Comparison of ENCODE assay signal across 8 cellular contexts in genomic region chr2:183078467-183079334, GRCh38. TPM values are rescaled to one million over a fixed set of nuclear protein-coding genes. Genes with fewer than 3 reads are reported as not detected.
DNase-seq lines count a peak whose midpoint lies in the region; ATAC-seq and TF ChIP-seq lines count a peak whose summit lies in the region.

TSS of gene DUSP19 (plus strand) at chr2:183078747. CDS start at chr2:183078934, 187 bp downstream.

- 2% methylated on average over 25 of the region's 25 CpGs for WGBS in lung, 2 donors

- H3K27me3 ChIP-seq in CD8-positive, alpha-beta T cell (ENCODE audit: insufficient read depth, low read length), result no peaks in the 10 kb centered on the region
- H3K27me3 ChIP-seq in lung (ENCODE audit: control insufficient read depth, insufficient read depth), result no peaks in the 10 kb centered on the region

- H3K4me3 Mint-ChIP-seq in CD8-positive, alpha-beta T cell, result peak within 1 kb of the TSS; percentile 94
- peak within 1 kb of the TSS; percentile 80 for H3K4me3 Mint-ChIP-seq in activated CD8-positive, alpha-beta T cell treated with anti-CD3 and anti-CD28 coated beads for 36 hours

- peak within 1 kb of the TSS; percentile 66 for H3K27ac Mint-ChIP-seq in CD8-positive, alpha-beta T cell
- H3K27ac Mint-ChIP-seq in activated CD8-positive, alpha-beta T cell treated with anti-CD3 and anti-CD28 coated beads for 36 hours, result peak within 1 kb of the TSS; percentile 43

- H3K36me3 Mint-ChIP-seq in CD8-positive, alpha-beta T cell, result peaks cover 10% of the 10 kb centered on the region
- no peaks in the 10 kb centered on the region for H3K36me3 Mint-ChIP-seq in activated CD8-positive, alpha-beta T cell treated with anti-CD3 and anti-CD28 coated beads for 36 hours (ENCODE audit: low read depth)

- DNase-seq in CD8-positive, alpha-beta T cell, result peak; percentile 61 to 85 (median 65)
- peak; percentile 97 for DNase-seq in NCI-H82 (lab: John Stamatoyannopoulos, UW)
- DNase-seq in activated CD8-positive, alpha-beta T cell treated with anti-CD3 and anti-CD28 coated beads for 36 hours, result peak; percentile 91
- DNase-seq in effector CD8-positive, alpha-beta T cell (lab: John Stamatoyannopoulos, UW), result peak; percentile 61
- DNase-seq in lung (ENCODE audit: low spot score), result peak; percentile 91
- DNase-seq in stimulated activated CD4-positive, alpha-beta T cell treated with anti-CD3 and anti-CD28 coated beads, TNF-alpha, amount 100 ng/mL, for 4 hours (ENCODE audit: low read depth in 3 of 3), result peak; percentile 58 to 75 (median 70)

- POLR2A ChIA-PET in CD8-positive, alpha-beta T cell (lab: Charles Lee), result interaction anchor here (0.6 to 1.2 kb wide), 4 partner anchors 13 to 48 kb away, joined by 3 read pairs; no protein-coding TSS in a partner anchor
- POLR2A ChIA-PET in activated CD8-positive, alpha-beta T cell treated with anti-CD3 and anti-CD28 coated beads for 36 hours (lab: Charles Lee), result interaction anchor here (0.6 to 1.6 kb wide), 3 partner anchors 14 to 838 kb away, joined by 3 read pairs; no protein-coding TSS in a partner anchor

- peak; percentile 74 for ATAC-seq in CD8-positive, alpha-beta T cell
- ATAC-seq in GM19452 (IDR thresholded peaks at IDR 0.05; ENCODE audit: unreplicated experiment) (peak; percentile 87), HG03575 (IDR thresholded peaks at IDR 0.05; ENCODE audit: extremely low read depth, insufficient number of reproducible peaks, low FRiP score, unreplicated experiment) (peak; percentile 51), lung (ENCODE audit: insufficient read depth, low FRiP score) (peak; percentile 91)
- ATAC-seq in activated CD8-positive, alpha-beta T cell treated with anti-CD3 and anti-CD28 coated beads for 36 hours, result peak; percentile 95

- no peak for TF ChIP-seq CTCF in CD8-positive, alpha-beta T cell (IDR thresholded peaks at IDR 0.05)
- no peak for TF ChIP-seq CTCF in activated CD8-positive, alpha-beta T cell treated with anti-CD3 and anti-CD28 coated beads for 36 hours (IDR thresholded peaks at IDR 0.05)
- no peak for TF ChIP-seq CTCF in lung (IDR thresholded peaks at IDR 0.05; ENCODE audit: control extremely low read depth, extremely low read depth)

- H3K27ac ChIP-seq in CD8-positive, alpha-beta T cell (ENCODE audit: low read depth, low read length), result no peak within 1 kb of the TSS
- H3K27ac ChIP-seq in lung (ENCODE audit: low read depth in 1 of 2, low read length in 1 of 2), result peak within 1 kb of the TSS; percentile 87 to 88

- H3K9me3 Mint-ChIP-seq in CD8-positive, alpha-beta T cell, result no peaks in the 10 kb centered on the region
- no peaks in the 10 kb centered on the region for H3K9me3 Mint-ChIP-seq in activated CD8-positive, alpha-beta T cell treated with anti-CD3 and anti-CD28 coated beads for 36 hours

- H3K36me3 ChIP-seq in CD8-positive, alpha-beta T cell (ENCODE audit: insufficient read depth, low read length), result no peaks in the 10 kb centered on the region
- H3K36me3 ChIP-seq in lung (ENCODE audit: control insufficient read depth in 2 of 2, insufficient read depth in 2 of 2, low read length in 2 of 2), result no peaks in the 10 kb centered on the region

- H3K27me3 Mint-ChIP-seq in CD8-positive, alpha-beta T cell (ENCODE audit: low read depth), result peaks cover 2% of the 10 kb centered on the region
- H3K27me3 Mint-ChIP-seq in activated CD8-positive, alpha-beta T cell treated with anti-CD3 and anti-CD28 coated beads for 36 hours, result peaks cover 3% of the 10 kb centered on the region

- H3K4me1 Mint-ChIP-seq in CD8-positive, alpha-beta T cell (ENCODE audit: low read depth), result peaks cover 11% of the 10 kb centered on the region
- peaks cover 6% of the 10 kb centered on the region for H3K4me1 Mint-ChIP-seq in activated CD8-positive, alpha-beta T cell treated with anti-CD3 and anti-CD28 coated beads for 36 hours (ENCODE audit: low read depth)

- H3K4me1 ChIP-seq in CD8-positive, alpha-beta T cell (ENCODE audit: insufficient read depth, low read length), result peaks cover 7% of the 10 kb centered on the region
- peaks cover 0 to 1% of the 10 kb centered on the region in 2 donors for H3K4me1 ChIP-seq in lung (ENCODE audit: control insufficient read depth in 2 of 2, insufficient read depth in 2 of 2, low read length in 2 of 2)

- intact Hi-C loops in CD8-positive, alpha-beta T cell (cut with DNase I, micrococcal nuclease), result loop anchor here (1.0 kb wide), 3 partner anchors 40 to 46 kb away; partner anchors contain the start of genes NUP35 (in 2 of the 2) and NCKAP1 (in 1 of the 2)
- intact Hi-C loops in activated CD8-positive, alpha-beta T cell treated with anti-CD3 and anti-CD28 coated beads for 36 hours (cut with micrococcal nuclease), result no loop called here

- CTCF ChIA-PET in CD8-positive, alpha-beta T cell (lab: Charles Lee), result interaction anchor here (0.7 to 0.8 kb wide), 3 partner anchors 10 to 39 kb away, joined by 3 to 4 read pairs (median 3); no protein-coding TSS in a partner anchor
- CTCF ChIA-PET in activated CD8-positive, alpha-beta T cell treated with anti-CD3 and anti-CD28 coated beads for 36 hours (lab: Charles Lee), result interaction anchor here (0.6 to 1.8 kb wide), 3 partner anchors 8 to 1144 kb away, joined by 3 to 4 read pairs (median 3); no protein-coding TSS in a partner anchor

- peak within 1 kb of the TSS; percentile 74 for H3K4me3 ChIP-seq in CD8-positive, alpha-beta T cell (ENCODE audit: low read depth, low read length)
- peak within 1 kb of the TSS; percentile 43 for H3K4me3 ChIP-seq in lung

- H3K9me3 ChIP-seq in CD8-positive, alpha-beta T cell (ENCODE audit: low read length), result no peaks in the 10 kb centered on the region
- no peaks in the 10 kb centered on the region for H3K9me3 ChIP-seq in lung (ENCODE audit: control insufficient read depth in 2 of 2, insufficient read depth in 1 of 2, low read length in 1 of 2)

RNA-seq across cellular contexts. Expression of gene DUSP19, which starts in this region (rescaled TPM):
- under 1 TPM in 1 of 2 experiments, not detected in 1; 0.24 TPM for total RNA-seq in CD8-positive, alpha-beta T cell
- total RNA-seq in activated CD8-positive, alpha-beta T cell treated with anti-CD3 and anti-CD28 coated beads for 36 hours, result 1 to 10 TPM; 2.1 to 2.3 TPM
- 1 to 10 TPM; 4.8 to 8.8 TPM for total RNA-seq in lung
- polyA plus RNA-seq in lung, result 1 to 10 TPM in 1 of 2 donors, under 1 TPM in 1; 0.70 to 1.0 TPM

Comparison
In these comparisons a context has a peak if more than half of its experiments do, and no peak if none do; other contexts are left out.
1. Peak in DNase-seq, ATAC-seq and H3K4me3 ChIP-seq in CD8-positive, alpha-beta T cell; RNA of the gene not detected or under 1 TPM.